In the genomic region with DNA sequence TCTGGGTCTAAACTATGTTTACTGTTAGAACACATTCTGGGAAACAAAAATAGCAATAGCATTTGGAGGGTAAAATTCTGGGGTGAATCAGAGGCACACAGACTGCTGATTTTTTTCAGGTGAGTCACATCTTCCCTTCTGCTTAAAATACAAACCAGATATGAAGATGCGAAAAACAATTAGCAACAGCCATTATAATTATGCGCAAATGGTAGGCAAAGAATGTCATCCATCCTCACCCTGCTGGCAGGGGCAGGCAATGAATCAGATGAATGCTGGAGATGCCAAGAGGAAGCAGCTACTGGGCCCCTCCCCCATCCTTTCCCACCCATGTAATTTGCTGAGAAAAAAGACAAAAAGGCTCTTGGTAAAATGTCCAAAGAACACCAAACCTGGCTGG, we compare ENCODE assay signal across 14 cellular contexts.
DNase-seq lines count a peak whose midpoint lies in the region; ATAC-seq and TF ChIP-seq lines count a peak whose summit lies in the region.
"Had no signal": no experiment of that assay in that cellular context is flagged by ENCODE, and none has a peak within 500 bp of the region (broad histone marks: within the 10 kb centered on the region; RNA-seq: fewer than 3 reads in every experiment).

No MANE protein-coding gene starts in this region.

- H3K18ac ChIP-seq in IMR-90 (ENCODE audit: low read depth, low read length) (no peak overlapping the region), mesendoderm (ENCODE audit: low read length) (no peak overlapping the region)

- H3K4me3 Mint-ChIP-seq in osteocyte (ENCODE audit: unreplicated experiment) = no peak overlapping the region
- H3K4me3 Mint-ChIP-seq: activated B cell treated with CpG ODN at 0.5 μM for 24 hours had no signal

- no peak overlapping the region for H2AK9ac ChIP-seq in IMR-90 (replicated peaks; ENCODE audit: low read depth, low read length, poor library complexity)

- peak overlapping the region in 1 of 2 experiments; percentile 11; a peak in 1 of 4 replicates for H4K8ac ChIP-seq in IMR-90 (ENCODE audit: low read depth in 2 of 2, low read length in 2 of 2)
- no peak overlapping the region for H4K8ac ChIP-seq in mesendoderm (ENCODE audit: low read depth, low read length)

- H3K56ac ChIP-seq in IMR-90 (ENCODE audit: extremely low read depth, insufficient read depth, low read length) = no peak overlapping the region
- H3K56ac ChIP-seq in mesendoderm (ENCODE audit: low read length) = no peak overlapping the region

- H2BK5ac ChIP-seq in IMR-90 (ENCODE audit: low read depth, low read length, poor library complexity, severe bottlenecking) (no peak overlapping the region), mesendoderm (ENCODE audit: low read length) (no peak overlapping the region)

- CTCF ChIA-PET in IMR-90 (lab: Yijun Ruan, JAX) = interaction anchor here (0.5 to 1.0 kb wide), 2 partner anchors 38 to 302 kb away, joined by 4 to 6 read pairs; no protein-coding TSS in a partner anchor

- DNase-seq in Caki2 (ENCODE audit: low read depth) (peak; percentile 34), IMR-90 (peak; percentile 44), choroid plexus epithelial cell (ENCODE audit: low read depth) (peak; percentile 48), mesendoderm (peak; percentile 62), mesenteric fat pad (ENCODE audit: low spot score) (no peak), suprapubic skin (ENCODE audit: low spot score in 2 of 2) (no peak), osteocyte (ENCODE audit: extremely low spot score, unreplicated experiment) (no peak)
- DNase-seq: activated B cell treated with CpG ODN at 0.5 μM for 24 hours; Calu3; Karpas-422; stimulated activated naive CD8-positive, alpha-beta T cell treated with anti-CD3 and anti-CD28 coated beads, Interleukin-15, Interleukin-2, amounts not matched to agents 100 U/mL and 50 U/mL, for 24 hours had no signal

- intact Hi-C loops in IMR-90 (cut with micrococcal nuclease) = no loop called here

- H3K9me1 ChIP-seq in IMR-90 (ENCODE audit: insufficient read depth, low read length) = peaks cover 9% of the 10 kb centered on the region

- TF ChIP-seq POLR2A in IMR-90 (IDR thresholded peaks at IDR 0.05; ENCODE audit: low read depth, low read length) (no peak), suprapubic skin (IDR thresholded peaks at IDR 0.05) (no peak)

- H3K27ac ChIP-seq in IMR-90 (ENCODE audit: insufficient read depth, low read length) (no peak overlapping the region), mesendoderm (ENCODE audit: low read depth, low read length) (no peak overlapping the region), suprapubic skin (no peak overlapping the region)

- H3K4me1 ChIP-seq in IMR-90 (ENCODE audit: control insufficient read depth, insufficient read depth, low read length) (no peaks in the 10 kb centered on the region), mesendoderm (ENCODE audit: control insufficient read depth, low read depth, low read length) (peaks cover 2% of the 10 kb centered on the region), suprapubic skin (peaks cover 6% of the 10 kb centered on the region)

- H4K20me1 ChIP-seq in IMR-90 (ENCODE audit: insufficient read depth, low read length) = no peaks in the 10 kb centered on the region

- H2BK20ac ChIP-seq in IMR-90 (ENCODE audit: low read depth, low read length) = 0 out of 2 replicates have a peak overlapping the region, but pooled peaks have one; percentile 8

- H3K9me3 ChIP-seq in IMR-90 (ENCODE audit: control insufficient read depth, insufficient read depth, low read length) = 0 out of 2 replicates have a peak, but pooled peaks cover 1% of the 10 kb centered on the region
- H3K9me3 ChIP-seq in suprapubic skin = no peaks in the 10 kb centered on the region

- H3K36me3 ChIP-seq in IMR-90 (ENCODE audit: control insufficient read depth, insufficient read depth, low read length) = no peaks in the 10 kb centered on the region
- H3K36me3 ChIP-seq in mesendoderm (ENCODE audit: control insufficient read depth, insufficient read depth, low read length) = no peaks in the 10 kb centered on the region
- H3K36me3 ChIP-seq in suprapubic skin = no peaks in the 10 kb centered on the region

- peak overlapping the region; percentile 3; the same call in 1 of the 2 replicates for H2AK5ac ChIP-seq in IMR-90 (ENCODE audit: low read depth, low read length)
- no peak overlapping the region for H2AK5ac ChIP-seq in mesendoderm (ENCODE audit: low read length)

- no peak overlapping the region for H3K27ac Mint-ChIP-seq in osteocyte (ENCODE audit: unreplicated experiment)
- H3K27ac Mint-ChIP-seq: activated B cell treated with CpG ODN at 0.5 μM for 24 hours had no signal

- peaks cover 5% of the 10 kb centered on the region for H3K27me3 Mint-ChIP-seq in osteocyte (ENCODE audit: unreplicated experiment)
- H3K27me3 Mint-ChIP-seq: activated B cell treated with CpG ODN at 0.5 μM for 24 hours had no signal

- H3K9me3 Mint-ChIP-seq in osteocyte (ENCODE audit: unreplicated experiment) = no peaks in the 10 kb centered on the region
- H3K9me3 Mint-ChIP-seq: activated B cell treated with CpG ODN at 0.5 μM for 24 hours had no signal

- H3K4ac ChIP-seq in IMR-90 (ENCODE audit: low read depth, low read length) (peak overlapping the region; percentile 14; the same call in 1 of the 2 replicates), mesendoderm (ENCODE audit: low read depth, low read length) (no peak overlapping the region)

- no peak overlapping the region for H3K9ac ChIP-seq in IMR-90 (ENCODE audit: low read depth, low read length)
- no peak overlapping the region for H3K9ac ChIP-seq in mesendoderm (ENCODE audit: low read length)

- no peak overlapping the region for H2BK120ac ChIP-seq in IMR-90 (ENCODE audit: low read depth, low read length)
- no peak overlapping the region for H2BK120ac ChIP-seq in mesendoderm (ENCODE audit: low read depth, low read length)

- POLR2A ChIA-PET in IMR-90 (lab: Charles Lee; ENCODE audit: unreplicated experiment) = no interaction called here

- BruUV-seq in IMR-90 (replicated peaks; lab: Mats Ljungman, UMichigan) = no TSS peak

- no peak for TF ChIP-seq EP300 in suprapubic skin (IDR thresholded peaks at IDR 0.05)

- TF ChIP-seq RAD21 in IMR-90 (IDR thresholded peaks at IDR 0.05; ENCODE audit: low read length) = no peak

- TF ChIP-seq CTCF in IMR-90 (conservative IDR thresholded peaks at IDR 0.05; ENCODE audit: low read depth, low read length) (no peak), choroid plexus epithelial cell (conservative IDR thresholded peaks at IDR 0.05; ENCODE audit: low read depth, low read length) (no peak), suprapubic skin (IDR thresholded peaks at IDR 0.05) (no peak), osteocyte (IDR thresholded peaks at IDR 0.05) (no peak)

- in situ Hi-C loops in Caki2 (cut with HindIII; ENCODE audit: low pct_unique_long_range_greater_than_20kb, low sequenced_read_pairs) = no loop called here
- in situ Hi-C loops in IMR-90 (cut with MboI; ENCODE audit: low sequenced_read_pairs) = no loop called here

- H3K23ac ChIP-seq in IMR-90 (ENCODE audit: low read depth, low read length) (no peak overlapping the region), mesendoderm (ENCODE audit: low read length) (no peak overlapping the region)

- H3K4me2 ChIP-seq in IMR-90 (ENCODE audit: low read depth, low read length) = no peak overlapping the region
- no peak overlapping the region for H3K4me2 ChIP-seq in mesendoderm (ENCODE audit: low read length)

- H3K79me2 ChIP-seq in mesendoderm (ENCODE audit: control insufficient read depth, insufficient read depth, low read length) = no peaks in the 10 kb centered on the region

- dilution Hi-C loops in IMR-90 (cut with HindIII; ENCODE audit: low sequenced_read_pairs, unreplicated experiment) = no loop called here

- no peaks in the 10 kb centered on the region for H3K36me3 Mint-ChIP-seq in osteocyte (ENCODE audit: unreplicated experiment)

- H3K79me1 ChIP-seq in IMR-90 (ENCODE audit: low read depth in 1 of 2, low read length in 2 of 2) (no peaks in the 10 kb centered on the region), mesendoderm (ENCODE audit: low read length) (no peaks in the 10 kb centered on the region)

- H3K4me3 ChIP-seq in IMR-90 (ENCODE audit: insufficient read depth, low read depth, low read length) (no peak overlapping the region), choroid plexus epithelial cell (ENCODE audit: low read depth, low read length) (no peak overlapping the region), mesendoderm (ENCODE audit: low read length) (no peak overlapping the region), suprapubic skin (no peak overlapping the region)

- peak overlapping the region; percentile 24 for H2AFZ ChIP-seq in IMR-90 (replicated peaks; ENCODE audit: low read length, poor library complexity)

- ATAC-seq in IMR-90 (ENCODE audit: low read depth) = peak; percentile 73
- ATAC-seq in HG02623 (IDR thresholded peaks at IDR 0.05; ENCODE audit: unreplicated experiment) = no peak
- ATAC-seq: left lobe of liver; Right ventricle myocardium inferior; stimulated activated naive CD8-positive, alpha-beta T cell treated with anti-CD3 and anti-CD28 coated beads, Interleukin-15, Interleukin-2, amounts not matched to agents 100 U/mL and 50 U/mL, for 24 hours had no signal

- no peak overlapping the region for H4K5ac ChIP-seq in IMR-90 (ENCODE audit: low read depth, low read length)
- H4K5ac ChIP-seq in mesendoderm (ENCODE audit: low read length) = no peak overlapping the region

- no CpG with 5 or more reads among the region's 2 CpGs for WGBS in IMR-90 (ENCODE audit: extremely low coverage in 2 of 2, insufficient read length in 1 of 2), 2 experiments
- no CpG with 5 or more reads among the region's 2 CpGs for WGBS in mesendoderm (ENCODE audit: extremely low coverage, insufficient coverage, low lambda C conversion rate)
- 66% methylated on average over 2 of the region's 2 CpGs for WGBS in suprapubic skin

- H3K27me3 ChIP-seq in IMR-90 (ENCODE audit: control insufficient read depth, insufficient read depth, low read length) = no peaks in the 10 kb centered on the region
- H3K27me3 ChIP-seq in mesendoderm (ENCODE audit: insufficient read depth, low read length, poor library complexity) = no peaks in the 10 kb centered on the region
- no peaks in the 10 kb centered on the region for H3K27me3 ChIP-seq in suprapubic skin

- H3K4me1 Mint-ChIP-seq in osteocyte (ENCODE audit: unreplicated experiment) = no peaks in the 10 kb centered on the region
- H3K4me1 Mint-ChIP-seq: activated B cell treated with CpG ODN at 0.5 μM for 24 hours had no signal

- H2BK15ac ChIP-seq in IMR-90 (ENCODE audit: low read depth, low read length) (peak overlapping the region; percentile 56; the same call in 1 of the 3 replicates), mesendoderm (replicated peaks; ENCODE audit: low read depth) (no peak overlapping the region)

- H4K91ac ChIP-seq in IMR-90 (ENCODE audit: insufficient read depth, low read depth, low read length) = no peak overlapping the region

- no peak overlapping the region for H3K14ac ChIP-seq in IMR-90 (replicated peaks; ENCODE audit: low read depth, low read length)

TF ChIP-seq in IMR-90, 13 proteins besides CTCF, POLR2A, EP300 and RAD21 (continues in another document):
- TF ChIP-seq FOS (IDR thresholded peaks at IDR 0.05; ENCODE audit: low read depth, low read length) = peak; percentile 46

Comparison
In these comparisons a context has a peak if more than half of its experiments do, and no peak if none do; other contexts are left out.
1. DNase-seq: peak in Caki2 (single experiment), IMR-90 (single experiment), choroid plexus epithelial cell (single experiment) and mesendoderm (single experiment); none in mesenteric fat pad (single experiment), suprapubic skin (0 of 2) and osteocyte (single experiment).